ENCODE assay signal across 12 cellular contexts in genomic region chr2:85410584-85411404, GRCh38. TPM values are rescaled to one million over a fixed set of nuclear protein-coding genes. Genes with fewer than 3 reads are reported as not detected.
A peak's percentile ranks its signal among the peaks of the same experiment; 100 is the strongest.
DNase-seq lines count a peak whose midpoint lies in the region; ATAC-seq, FAIRE-seq and TF ChIP-seq lines count a peak whose summit lies in the region.
"Had no signal": no experiment of that assay in that cellular context is flagged by ENCODE, and none has a peak within 500 bp of the region (broad histone marks: within the 10 kb centered on the region; RNA-seq: fewer than 3 reads in every experiment).

No MANE protein-coding gene starts in this region.

- peak overlapping the region; percentile 87 to 95 (median 92) for H3K4me3 Mint-ChIP-seq in IgD-negative memory B cell

- H3K9me3 ChIP-seq in ovary: no peaks in the 10 kb centered on the region

- TF ChIP-seq CTCF in bronchial epithelial cell (IDR thresholded peaks at IDR 0.05; ENCODE audit: insufficient read depth, low read length, severe bottlenecking) (no peak), omental fat pad (IDR thresholded peaks at IDR 0.05) (no peak), ovary (IDR thresholded peaks at IDR 0.05) (no peak)

- no peak for TF ChIP-seq EP300 in ovary (IDR thresholded peaks at IDR 0.05)

- H3K4me3 ChIP-seq in bronchial epithelial cell (ENCODE audit: low read depth, low read length) (no peak overlapping the region), ovary (no peak overlapping the region)

- FAIRE-seq in bronchial epithelial cell (lab: Jason Lieb, UNC): no peak
- FAIRE-seq: endometrium had no signal

- ATAC-seq in omental fat pad (ENCODE audit: low FRiP score): peak; percentile 26

- peaks cover 2% of the 10 kb centered on the region for H3K36me3 ChIP-seq in bronchial epithelial cell (ENCODE audit: control insufficient read depth, insufficient read depth, low read length)
- no peaks in the 10 kb centered on the region for H3K36me3 ChIP-seq in ovary

- H3K9me3 Mint-ChIP-seq in IgD-negative memory B cell: no peaks in the 10 kb centered on the region
- H3K9me3 Mint-ChIP-seq: neural crest cell had no signal

- peak overlapping the region; percentile 85 to 95 (median 94) for H3K27ac Mint-ChIP-seq in IgD-negative memory B cell

- TF ChIP-seq POLR2A in ovary (IDR thresholded peaks at IDR 0.05): no peak

- peaks cover 2% of the 10 kb centered on the region for H3K36me3 Mint-ChIP-seq in IgD-negative memory B cell

- no peaks in the 10 kb centered on the region for H3K27me3 Mint-ChIP-seq in IgD-negative memory B cell

- no peak overlapping the region for H3K27ac ChIP-seq in ovary

- peaks cover 29 to 43% (median 34%) of the 10 kb centered on the region in 3 donors for H3K4me1 Mint-ChIP-seq in IgD-negative memory B cell

- no peaks in the 10 kb centered on the region for H3K4me1 ChIP-seq in ovary (ENCODE audit: insufficient read depth)

- WGBS in ovary, 3 donors: 84 to 92% (median 86%) methylated on average over 12 to 13 of the region's 13 CpGs

- intact Hi-C loops in ovary (cut with DNase I): no loop called here

- H3K27me3 ChIP-seq in bronchial epithelial cell (ENCODE audit: control insufficient read depth, insufficient read depth, low read length): no peaks in the 10 kb centered on the region
- no peaks in the 10 kb centered on the region for H3K27me3 ChIP-seq in ovary

- in situ Hi-C loops in Caki2 (cut with HindIII; ENCODE audit: low pct_unique_long_range_greater_than_20kb, low sequenced_read_pairs): no loop called here

- peak; percentile 68 for DNase-seq in Caki2 (ENCODE audit: low read depth)
- DNase-seq in bronchial epithelial cell (ENCODE audit: low read depth): peak; percentile 52
- DNase-seq in omental fat pad (ENCODE audit: low spot score): no peak
- no peak for DNase-seq in ovary
- no peak for DNase-seq in hypothalamus (lab: John Stamatoyannopoulos, UW)
- no peak for DNase-seq in stimulated activated CD4-positive, alpha-beta T cell treated with anti-CD3 and anti-CD28 coated beads, Interleukin-2, amount 100 ng/mL, for 48 hours
- DNase-seq in GM19238 (ENCODE audit: insufficient read length, low spot score): no peak
- DNase-seq: activated CD4-positive, CD25-positive, alpha-beta regulatory T cell treated with anti-CD3 and anti-CD28 coated beads, Interleukin-2, amount 50 U/mL, for 72 hours; NCI-H2081 had no signal

RNA-seq across cellular contexts. Expression of gene CAPG, which starts 0.6 kb away (rescaled TPM):
- 429 and 545 TPM in 2 replicates for total RNA-seq in Caki2 (2014; rRNA removed; shearing (Covaris generic); ENCODE audit: low replicate concordance)
- polyA plus RNA-seq in IgD-negative memory B cell (542 TPM), ovary (10 to 100 TPM in 1 of 2 donors, 1 to 10 TPM in 1; 9.8 to 12.3 TPM)
- total RNA-seq in bronchial epithelial cell (701 and 871 TPM in 2 replicates), omental fat pad (100 to 1,000 TPM in 2 of 4 donors, 10 to 100 TPM in 2; 32.3 to 190 (median 99.5) TPM), ovary (10 to 100 TPM in 6 of 7 donors, 1 to 10 TPM in 1; 6.8 to 97.8 (median 23.6) TPM)

RNA-seq across cellular contexts. Expression of gene SH2D6, which starts 7.7 kb away (rescaled TPM):
- total RNA-seq in Caki2 (2014; rRNA removed; shearing (Covaris generic); ENCODE audit: low replicate concordance): 0.44 TPM in 1 of 2 replicates, not detected in the other
- not detected for polyA plus RNA-seq in IgD-negative memory B cell
- total RNA-seq in bronchial epithelial cell: 0.13 TPM in 1 of 2 replicates, not detected in the other
- total RNA-seq in omental fat pad: not detected
- total RNA-seq in ovary: 1 to 10 TPM in 1 of 7 donors, under 1 TPM in 2, not detected in 4; 0.35 to 1.9 (median 0.48) TPM
- under 1 TPM in 1 of 2 donors, not detected in 1; 0.12 TPM for polyA plus RNA-seq in ovary

RNA-seq across cellular contexts. Expression of gene ELMOD3, which starts 56.2 kb away (rescaled TPM):
- 8.6 and 21.3 TPM in 2 replicates for total RNA-seq in Caki2 (2014; rRNA removed; shearing (Covaris generic); ENCODE audit: low replicate concordance)
- polyA plus RNA-seq in IgD-negative memory B cell (16.0 TPM), ovary (10 to 100 TPM; 17.6 to 21.6 TPM)
- total RNA-seq in bronchial epithelial cell (13.2 and 15.1 TPM in 2 replicates), omental fat pad (10 to 100 TPM; 42.2 to 83.8 (median 67.9) TPM), ovary (10 to 100 TPM; 13.0 to 23.0 (median 15.2) TPM)

RNA-seq across cellular contexts. Expression of gene RETSAT, which starts 56.5 kb away (rescaled TPM):
- total RNA-seq in Caki2 (2014; rRNA removed; shearing (Covaris generic); ENCODE audit: low replicate concordance): 52.8 and 86.1 TPM in 2 replicates
- polyA plus RNA-seq in IgD-negative memory B cell (10.6 TPM), ovary (10 to 100 TPM; 16.2 to 24.8 TPM)
- total RNA-seq in bronchial epithelial cell (79.2 and 95.4 TPM in 2 replicates), omental fat pad (100 to 1,000 TPM; 153 to 436 (median 303) TPM), ovary (10 to 100 TPM; 13.4 to 29.4 (median 25.1) TPM)

Comparison
In these comparisons a context has a peak if more than half of its experiments do, and no peak if none do; other contexts are left out.
1. DNase-seq: peak in Caki2 (single experiment) and bronchial epithelial cell (single experiment); none in omental fat pad (single experiment), ovary (0 of 5), hypothalamus (0 of 51), stimulated activated CD4-positive, alpha-beta T cell treated with anti-CD3 and anti-CD28 coated beads, Interleukin-2, amount 100 ng/mL, for 48 hours (0 of 2) and GM19238 (single experiment).